13 cellular contexts compared by ENCODE assay signal in genomic region chr20:14948416-14948815, GRCh38.
DNase-seq lines count a peak whose midpoint lies in the region; ATAC-seq, FAIRE-seq and TF ChIP-seq lines count a peak whose summit lies in the region.
"Had no signal": no experiment of that assay in that cellular context is flagged by ENCODE, and none has a peak within 500 bp of the region (broad histone marks: within the 10 kb centered on the region; RNA-seq: fewer than 3 reads in every experiment).

No MANE protein-coding gene starts in this region.

- ATAC-seq in left colon (peak; percentile 49), left lung (no peak), HG03442 (IDR thresholded peaks at IDR 0.05; ENCODE audit: unreplicated experiment) (no peak), HG03460 (IDR thresholded peaks at IDR 0.05; ENCODE audit: unreplicated experiment) (no peak)

- H4K20me1 ChIP-seq in MM.1S (ENCODE audit: insufficient read depth, low read length) = no peaks in the 10 kb centered on the region

- H3K79me2 ChIP-seq in MM.1S (ENCODE audit: low read length) = no peaks in the 10 kb centered on the region

- no peak overlapping the region for H3K4me3 ChIP-seq in MM.1S (ENCODE audit: low read length)
- H3K4me3 ChIP-seq in astrocyte of the cerebellum (ENCODE audit: low read depth, low read length) = no peak overlapping the region
- H3K4me3 ChIP-seq in left lung = no peak overlapping the region
- H3K4me3 ChIP-seq: HAP-1, left ventricle myocardium inferior had no signal

- no peak overlapping the region for H3K9ac ChIP-seq in MM.1S (ENCODE audit: low read length)

- H3K27me3 ChIP-seq in MM.1S (replicated peaks; ENCODE audit: insufficient read depth, low read length) (no peaks in the 10 kb centered on the region), left lung (no peaks in the 10 kb centered on the region)

- no peaks in the 10 kb centered on the region for H3K9me2 ChIP-seq in MM.1S (replicated peaks; ENCODE audit: insufficient read depth, low read length)

- H3K9me3 Mint-ChIP-seq in immature natural killer cell = peaks cover 0 to 32% (median 11%) of the 10 kb centered on the region in 6 donors

- DNase-seq in D721Med (ENCODE audit: insufficient read length, low spot score) (no peak), MM.1S (peak; percentile 25), astrocyte of the cerebellum (ENCODE audit: low read depth) (no peak), left colon (no peak), left lung (no peak), immature natural killer cell (no peak)
- DNase-seq: left ventricle myocardium inferior had no signal

- H3K36me3 Mint-ChIP-seq in immature natural killer cell = no peaks in the 10 kb centered on the region

- no peaks in the 10 kb centered on the region for H3F3A ChIP-seq in MM.1S (ENCODE audit: insufficient read depth, low read length)

- intact Hi-C loops in left colon (cut with DNase I, micrococcal nuclease) = no loop called here
- intact Hi-C loops in left lung (cut with DNase I) = no loop called here

- no peak overlapping the region for H2AFZ ChIP-seq in MM.1S (ENCODE audit: low read length)

- H3K9me3 ChIP-seq in MM.1S (replicated peaks; ENCODE audit: insufficient read depth, low read length) (no peaks in the 10 kb centered on the region), left lung (no peaks in the 10 kb centered on the region)
- H3K9me3 ChIP-seq: HAP-1, left ventricle myocardium inferior had no signal

- no peak overlapping the region for H3K4me3 Mint-ChIP-seq in immature natural killer cell
- H3K4me3 Mint-ChIP-seq: stimulated activated naive CD8-positive, alpha-beta T cell treated with anti-CD3 and anti-CD28 coated beads, Interleukin-15, Interleukin-2, amounts not matched to agents 100 ng/mL and 50 ng/mL, for 24 hours; T-helper 1 cell treated with Interleukin-12 subunit alpha and Interleukin-12 subunit beta and Interleukin-4 antibody, amounts not matched to agents 30 μg/mL and 1 μg/mL, for 36 hours had no signal

- H3K27ac Mint-ChIP-seq in immature natural killer cell = no peak overlapping the region
- H3K27ac Mint-ChIP-seq: stimulated activated naive CD8-positive, alpha-beta T cell treated with anti-CD3 and anti-CD28 coated beads, Interleukin-15, Interleukin-2, amounts not matched to agents 100 ng/mL and 50 ng/mL, for 24 hours; T-helper 1 cell treated with Interleukin-12 subunit alpha and Interleukin-12 subunit beta and Interleukin-4 antibody, amounts not matched to agents 30 μg/mL and 1 μg/mL, for 36 hours had no signal

- H3K4me1 Mint-ChIP-seq in immature natural killer cell = no peaks in the 10 kb centered on the region

- FAIRE-seq in D721Med (lab: Jason Lieb, UNC) = no peak
- FAIRE-seq: astrocyte had no signal

- H3K4me1 ChIP-seq in MM.1S (ENCODE audit: low read length) (0 out of 2 replicates have a peak, but pooled peaks cover 4% of the 10 kb centered on the region), left lung (peaks cover 0 to 15% of the 10 kb centered on the region in 2 donors)
- H3K4me1 ChIP-seq: HAP-1, left ventricle myocardium inferior had no signal

- in situ Hi-C loops in astrocyte of the cerebellum (cut with HindIII; ENCODE audit: low sequenced_read_pairs) = no loop called here

- TF ChIP-seq CTCF in D721Med (IDR thresholded peaks at IDR 0.05; ENCODE audit: insufficient read depth, missing control alignments) = peak; percentile 24
- TF ChIP-seq CTCF in MM.1S (IDR thresholded peaks at IDR 0.05; ENCODE audit: low read length) = peak; percentile 26; the same call in 1 of the 2 replicates
- TF ChIP-seq CTCF in astrocyte of the cerebellum (IDR thresholded peaks at IDR 0.05; ENCODE audit: low read depth, low read length, missing control alignments) = peak; percentile 3
- no peak for TF ChIP-seq CTCF in left lung (IDR thresholded peaks at IDR 0.05)

- peaks cover 0 to 1% (median 0%) of the 10 kb centered on the region in 3 donors for H3K27me3 Mint-ChIP-seq in immature natural killer cell (ENCODE audit: low read depth in 3 of 3)
- H3K27me3 Mint-ChIP-seq: stimulated activated naive CD8-positive, alpha-beta T cell treated with anti-CD3 and anti-CD28 coated beads, Interleukin-15, Interleukin-2, amounts not matched to agents 100 ng/mL and 50 ng/mL, for 24 hours had no signal

- H3K4me2 ChIP-seq in MM.1S (ENCODE audit: low read depth, low read length) = no peak overlapping the region

- H3K36me3 ChIP-seq in MM.1S (replicated peaks; ENCODE audit: insufficient read depth, low read length) = no peaks in the 10 kb centered on the region
- no peaks in the 10 kb centered on the region for H3K36me3 ChIP-seq in left lung
- H3K36me3 ChIP-seq: HAP-1, left ventricle myocardium inferior had no signal

- H3K27ac ChIP-seq in MM.1S (ENCODE audit: low read length) (no peak overlapping the region), left lung (no peak overlapping the region)
- H3K27ac ChIP-seq: left ventricle myocardium inferior had no signal

Comparison
In these comparisons a context has a peak if more than half of its experiments do, and no peak if none do; other contexts are left out.
1. CTCF ChIP-seq: peak in D721Med (single experiment), MM.1S (single experiment) and astrocyte of the cerebellum (single experiment); none in left lung (0 of 2).